ENCODE assay signal across 34 cellular contexts in genomic region chr17:4631836-4632582, GRCh38. TPM values are rescaled to one million over a fixed set of nuclear protein-coding genes. Genes with fewer than 3 reads are reported as not detected.
A peak's percentile ranks its signal among the peaks of the same experiment; 100 is the strongest.
DNase-seq lines count a peak whose midpoint lies in the region; ATAC-seq and TF ChIP-seq lines count a peak whose summit lies in the region.
"Had no signal": no experiment of that assay in that cellular context is flagged by ENCODE, and none has a peak within 500 bp of the region (broad histone marks: within the 10 kb centered on the region; RNA-seq: fewer than 3 reads in every experiment).

No MANE protein-coding gene starts in this region.

- no peaks in the 10 kb centered on the region for H3K9me3 ChIP-seq in upper lobe of right lung
- H3K9me3 ChIP-seq in body of pancreas: no peaks in the 10 kb centered on the region
- H3K9me3 ChIP-seq: Caco-2, gastrocnemius medialis, mucosa of descending colon, SJSA1 had no signal

- H3K4me3 ChIP-seq in upper lobe of right lung: no peak overlapping the region
- no peak overlapping the region for H3K4me3 ChIP-seq in body of pancreas
- H3K4me3 ChIP-seq: gastrocnemius medialis, mucosa of descending colon, SJSA1 had no signal

- H3K27ac ChIP-seq in upper lobe of right lung (no peak overlapping the region), body of pancreas (no peak overlapping the region)
- H3K27ac ChIP-seq: gastrocnemius medialis, HL-60, SJSA1, WERI-Rb-1 had no signal

- peaks cover 16% of the 10 kb centered on the region for H3K4me1 Mint-ChIP-seq in activated naive CD8-positive, alpha-beta T cell treated with anti-CD3 and anti-CD28 coated beads, Interleukin-2, amount 50 U/mL, for 24 hours
- H3K4me1 Mint-ChIP-seq in activated naive CD8-positive, alpha-beta T cell treated with anti-CD3 and anti-CD28 coated beads for 36 hours: peaks cover 10% of the 10 kb centered on the region

- intact Hi-C loops in upper lobe of right lung (cut with DNase I) (no loop called here), body of pancreas (cut with DNase I) (no loop called here)

- peaks cover 28% of the 10 kb centered on the region for H3K27me3 Mint-ChIP-seq in activated naive CD8-positive, alpha-beta T cell treated with anti-CD3 and anti-CD28 coated beads, Interleukin-2, amount 50 U/mL, for 24 hours
- H3K27me3 Mint-ChIP-seq in activated naive CD8-positive, alpha-beta T cell treated with anti-CD3 and anti-CD28 coated beads for 36 hours: peaks cover 39% of the 10 kb centered on the region

- ATAC-seq in activated naive CD8-positive, alpha-beta T cell treated with anti-CD3 and anti-CD28 coated beads, Interleukin-2, amount 50 U/mL, for 24 hours: peak; percentile 15
- no peak for ATAC-seq in upper lobe of right lung
- no peak for ATAC-seq in HG03378 (IDR thresholded peaks at IDR 0.05; ENCODE audit: unreplicated experiment)
- no peak for ATAC-seq in body of pancreas
- ATAC-seq: esophagus mucosa, gastrocnemius medialis, left lobe of liver, mucosa of descending colon, Panc1, T-helper 17 cell had no signal

- H3K4me3 Mint-ChIP-seq in activated naive CD8-positive, alpha-beta T cell treated with anti-CD3 and anti-CD28 coated beads, Interleukin-2, amount 50 U/mL, for 24 hours: no peak overlapping the region
- H3K4me3 Mint-ChIP-seq in activated naive CD8-positive, alpha-beta T cell treated with anti-CD3 and anti-CD28 coated beads for 36 hours: no peak overlapping the region
- H3K4me3 Mint-ChIP-seq: activated CD4-positive, alpha-beta memory T cell treated with anti-CD3 and anti-CD28 coated beads for 36 hours; neural crest cell; T-helper 17 cell had no signal

- H3K27me3 ChIP-seq in upper lobe of right lung (peaks cover 7% of the 10 kb centered on the region), body of pancreas (no peaks in the 10 kb centered on the region)

- H3K36me3 Mint-ChIP-seq in activated naive CD8-positive, alpha-beta T cell treated with anti-CD3 and anti-CD28 coated beads, Interleukin-2, amount 50 U/mL, for 24 hours (ENCODE audit: low read depth): no peaks in the 10 kb centered on the region
- no peaks in the 10 kb centered on the region for H3K36me3 Mint-ChIP-seq in activated naive CD8-positive, alpha-beta T cell treated with anti-CD3 and anti-CD28 coated beads for 36 hours
- H3K36me3 Mint-ChIP-seq: activated CD4-positive, alpha-beta memory T cell treated with anti-CD3 and anti-CD28 coated beads for 36 hours had no signal

- WGBS in body of pancreas, 2 donors: 59 to 60% methylated on average over 12 to 20 of the region's 21 CpGs

- H3K4me1 ChIP-seq in upper lobe of right lung: no peaks in the 10 kb centered on the region
- no peaks in the 10 kb centered on the region for H3K4me1 ChIP-seq in body of pancreas
- H3K4me1 ChIP-seq: Caco-2, gastrocnemius medialis, SJSA1 had no signal

- H3K9me3 Mint-ChIP-seq in activated naive CD8-positive, alpha-beta T cell treated with anti-CD3 and anti-CD28 coated beads, Interleukin-2, amount 50 U/mL, for 24 hours: peaks cover 5% of the 10 kb centered on the region
- H3K9me3 Mint-ChIP-seq in activated naive CD8-positive, alpha-beta T cell treated with anti-CD3 and anti-CD28 coated beads for 36 hours: no peaks in the 10 kb centered on the region
- H3K9me3 Mint-ChIP-seq: neural crest cell had no signal

- TF ChIP-seq CTCF in upper lobe of right lung (IDR thresholded peaks at IDR 0.05) (no peak), body of pancreas (IDR thresholded peaks at IDR 0.05) (no peak)

- TF ChIP-seq POLR2A in body of pancreas (IDR thresholded peaks at IDR 0.05): no peak

- no peaks in the 10 kb centered on the region for H3K36me3 ChIP-seq in upper lobe of right lung
- no peaks in the 10 kb centered on the region for H3K36me3 ChIP-seq in body of pancreas (replicated peaks in 1 of 2; ENCODE audit: insufficient read depth in 1 of 2, low read depth in 2 of 2)
- H3K36me3 ChIP-seq: gastrocnemius medialis, SJSA1, WERI-Rb-1 had no signal

- no peak overlapping the region for H3K27ac Mint-ChIP-seq in activated naive CD8-positive, alpha-beta T cell treated with anti-CD3 and anti-CD28 coated beads, Interleukin-2, amount 50 U/mL, for 24 hours
- H3K27ac Mint-ChIP-seq in activated naive CD8-positive, alpha-beta T cell treated with anti-CD3 and anti-CD28 coated beads for 36 hours: no peak overlapping the region
- H3K27ac Mint-ChIP-seq: activated CD4-positive, alpha-beta memory T cell treated with anti-CD3 and anti-CD28 coated beads for 36 hours; T-helper 17 cell had no signal

- no peak for DNase-seq in activated naive CD8-positive, alpha-beta T cell treated with anti-CD3 and anti-CD28 coated beads, Interleukin-2, amount 50 U/mL, for 24 hours
- no peak for DNase-seq in activated naive CD8-positive, alpha-beta T cell treated with anti-CD3 and anti-CD28 coated beads for 36 hours
- DNase-seq in amniotic epithelial cell (ENCODE audit: low read depth): peak; percentile 85
- peak; percentile 18 for DNase-seq in iris pigment epithelial cell (ENCODE audit: low read depth)
- peak; percentile 58 for DNase-seq in upper lobe of right lung
- no peak for DNase-seq in RKO (ENCODE audit: low spot score)
- no peak for DNase-seq in body of pancreas
- DNase-seq: 8988T; activated CD4-positive, alpha-beta memory T cell treated with anti-CD3 and anti-CD28 coated beads for 36 hours; activated gamma-delta T cell; activated T-cell treated with anti-CD3 and anti-CD28 coated beads for 4 hours; amygdala; Caco-2; cerebellar nuclear complex; effector CD8-positive, alpha-beta T cell; EL; gastrocnemius medialis; mucosa of descending colon; NCI-H1694; NCI-H2171 treated with DMSO at 0.1 percent for 48 hours; NCI-H774; retina; stimulated activated CD4-positive, alpha-beta T cell treated with anti-CD3 and anti-CD28 coated beads, Interleukin-12 subunit alpha, Interleukin-12 subunit beta, amount 100 ng/mL, for 4 hours; stimulated activated CD8-positive, alpha-beta memory T cell treated with anti-CD3 and anti-CD28 coated beads, Interleukin-4, amount 100 ng/mL, for 48 hours; substantia nigra; T-helper 17 cell; WERI-Rb-1 had no signal

RNA-seq across cellular contexts. Expression of gene ALOX15, which starts 9.5 kb away (rescaled TPM):
- total RNA-seq in activated naive CD8-positive, alpha-beta T cell treated with anti-CD3 and anti-CD28 coated beads for 36 hours: under 1 TPM; 0.18 to 0.25 TPM
- total RNA-seq in upper lobe of right lung (1.7 TPM), body of pancreas (not detected)
- total RNA-seq: activated CD4-positive, alpha-beta memory T cell treated with anti-CD3 and anti-CD28 coated beads for 36 hours; gastrocnemius medialis; SJSA1 had no signal

RNA-seq across cellular contexts. Expression of gene SMTNL2, which starts 47.7 kb away (rescaled TPM):
- not detected for total RNA-seq in activated naive CD8-positive, alpha-beta T cell treated with anti-CD3 and anti-CD28 coated beads for 36 hours
- total RNA-seq in upper lobe of right lung: 2.7 TPM
- under 1 TPM; 0.33 to 0.78 TPM for total RNA-seq in body of pancreas
- total RNA-seq: activated CD4-positive, alpha-beta memory T cell treated with anti-CD3 and anti-CD28 coated beads for 36 hours; left lobe of liver; SJSA1; T-helper 17 cell had no signal

Comparison
In these comparisons a context has a peak if more than half of its experiments do, and no peak if none do; other contexts are left out.
1. DNase-seq: peak in amniotic epithelial cell (single experiment), iris pigment epithelial cell (single experiment) and upper lobe of right lung (single experiment); none in activated naive CD8-positive, alpha-beta T cell treated with anti-CD3 and anti-CD28 coated beads, Interleukin-2, amount 50 U/mL, for 24 hours (single experiment), activated naive CD8-positive, alpha-beta T cell treated with anti-CD3 and anti-CD28 coated beads for 36 hours (single experiment), RKO (single experiment) and body of pancreas (0 of 4).